15 cellular contexts compared by ENCODE assay signal in genomic region chr1:237145379-237145778, GRCh38.
"Had no signal": no experiment of that assay in that cellular context is flagged by ENCODE, and none has a peak within 500 bp of the region (broad histone marks: within the 10 kb centered on the region; RNA-seq: fewer than 3 reads in every experiment).

No MANE protein-coding gene starts in this region.

- ATAC-seq: effector memory CD8-positive, alpha-beta T cell; SK-N-SH treated with all-trans-retinoic acid at 6 μM for 48 hours had no signal

- H3K36me3 ChIP-seq: left lung, ovary had no signal

- H3K4me1 ChIP-seq: testis had no signal

- DNase-seq: activated CD4-positive, alpha-beta T cell treated with anti-CD3 and anti-CD28 coated beads, Interleukin-2, amount 50 U/mL, for 4 hours; activated CD4-positive, CD25-positive, alpha-beta regulatory T cell treated with anti-CD3 and anti-CD28 coated beads, Interleukin-2, amount 50 U/mL, for 72 hours; activated naive CD4-positive, alpha-beta T cell; activated naive CD8-positive, alpha-beta T cell treated with anti-CD3 and anti-CD28 coated beads, Interleukin-2, amount 10 ng/mL, durations not matched to agents 7 days and 5 days; activated T-cell treated with anti-CD3 and anti-CD28 coated beads for 4 hours; dermis blood vessel endothelial cell; effector memory CD8-positive, alpha-beta T cell; islet precursor cell; left lung; ovary; stimulated activated CD4-positive, alpha-beta T cell treated with anti-CD3 and anti-CD28 coated beads, Interleukin-2, amount 100 ng/mL, for 48 hours; stimulated activated naive CD4-positive, alpha-beta T cell treated with Interleukin-2 at 50 U/mL for 16 hours; T-helper 1 cell; testis had no signal

- H3K9me3 ChIP-seq: left lung, ovary, testis had no signal

- H3K4me3 ChIP-seq: left lung, ovary, testis had no signal

- H3K27me3 ChIP-seq: left lung, ovary, testis had no signal

- H3K27ac ChIP-seq: testis had no signal
